Comparison of ENCODE assay signal across 11 cellular contexts in the genomic region with DNA sequence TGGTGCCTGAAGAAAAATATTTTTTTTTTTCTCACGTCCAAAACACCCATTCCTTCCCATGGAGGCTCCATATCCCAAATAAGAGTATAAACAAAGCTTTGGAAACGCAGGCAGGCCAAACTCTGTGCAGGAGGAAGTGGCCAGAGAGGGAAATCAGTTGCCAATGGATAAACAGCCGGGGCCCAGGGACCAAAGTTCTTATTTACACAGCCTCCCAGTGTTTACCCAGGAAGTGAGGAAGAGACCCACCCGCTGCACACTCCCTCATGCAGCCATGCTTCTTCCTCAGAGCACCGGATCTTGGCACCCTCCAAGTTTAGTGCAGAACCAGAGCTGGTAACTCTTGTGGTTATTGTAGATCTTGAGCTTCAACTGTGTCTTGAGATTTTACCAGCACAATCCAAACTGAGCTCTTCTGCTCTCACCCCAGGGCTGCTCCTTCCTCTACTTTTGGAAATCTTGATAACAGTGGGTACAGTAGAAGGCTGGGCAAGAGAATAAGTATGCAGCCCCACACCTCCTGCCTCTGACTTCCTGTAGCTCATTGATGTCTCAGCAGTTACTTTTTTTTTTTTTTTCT. TPM values are rescaled to one million over a fixed set of nuclear protein-coding genes. Genes with fewer than 3 reads are reported as not detected.
DNase-seq lines count a peak whose midpoint lies in the region; ATAC-seq and TF ChIP-seq lines count a peak whose summit lies in the region.
"Had no signal": no experiment of that assay in that cellular context is flagged by ENCODE, and none has a peak within 500 bp of the region (broad histone marks: within the 10 kb centered on the region; RNA-seq: fewer than 3 reads in every experiment).

No MANE protein-coding gene starts in this region.

- peak overlapping the region; percentile 91 for H3K27ac Mint-ChIP-seq in T-helper 2 cell treated with Interferon-gamma antibody and Interleukin-4, amounts not matched to agents 5 μg/mL and 100 μg/mL, for 36 hours

- WGBS in transverse colon (ENCODE audit: low coverage in 1 of 2), 2 donors = 29 to 37% methylated on average over 3 to 5 of the region's 5 CpGs

- H3K4me1 Mint-ChIP-seq in T-helper 2 cell treated with Interferon-gamma antibody and Interleukin-4, amounts not matched to agents 5 μg/mL and 100 μg/mL, for 36 hours (ENCODE audit: low read depth) = peaks cover 35% of the 10 kb centered on the region
- H3K4me1 Mint-ChIP-seq: nephron had no signal

- DNase-seq in Right ventricle myocardium superior (no peak), Right ventricle myocardium inferior (ENCODE audit: missing footprints) (no peak), transverse colon (peak; percentile 87), NCI-H82 treated with DMSO at 0.1 percent for 48 hours (lab: John Stamatoyannopoulos, UW; ENCODE audit: unreplicated experiment) (no peak), NCI-H2196 (lab: John Stamatoyannopoulos, UW; ENCODE audit: unreplicated experiment) (no peak)
- DNase-seq in T-helper 2 cell treated with Interferon-gamma antibody and Interleukin-4, amounts not matched to agents 5 μg/mL and 100 μg/mL, for 36 hours (ENCODE audit: low spot score) = no peak
- DNase-seq: C1 segment of cervical spinal cord, foreskin keratinocyte had no signal

- no peaks in the 10 kb centered on the region for H3K27me3 ChIP-seq in transverse colon
- H3K27me3 ChIP-seq: foreskin keratinocyte had no signal

- H3K36me3 Mint-ChIP-seq in T-helper 2 cell treated with Interferon-gamma antibody and Interleukin-4, amounts not matched to agents 5 μg/mL and 100 μg/mL, for 36 hours (ENCODE audit: low read depth) = peaks cover 43% of the 10 kb centered on the region

- H3K9me3 ChIP-seq in transverse colon = no peaks in the 10 kb centered on the region

- H3K4me1 ChIP-seq in transverse colon = peaks cover 11 to 50% (median 31%) of the 10 kb centered on the region in 4 donors
- H3K4me1 ChIP-seq: foreskin keratinocyte had no signal

- ATAC-seq in Right ventricle myocardium superior (ENCODE audit: poor library complexity) (peak; percentile 57), Right ventricle myocardium inferior (no peak), esophagus mucosa (peak; percentile 34), GM18502 (IDR thresholded peaks at IDR 0.05; ENCODE audit: poor library complexity, unreplicated experiment) (no peak)
- ATAC-seq: foreskin keratinocyte had no signal

- H3K27ac ChIP-seq in transverse colon = peak overlapping the region; percentile 86 to 88 (median 86)
- H3K27ac ChIP-seq: foreskin keratinocyte had no signal

- peak overlapping the region in 1 of 4 donors; percentile 20 for H3K4me3 ChIP-seq in transverse colon

- no peak for TF ChIP-seq POLR2A in transverse colon (IDR thresholded peaks at IDR 0.05)

- H3K4me3 Mint-ChIP-seq in T-helper 2 cell treated with Interferon-gamma antibody and Interleukin-4, amounts not matched to agents 5 μg/mL and 100 μg/mL, for 36 hours = peak overlapping the region; percentile 75
- H3K4me3 Mint-ChIP-seq: nephron had no signal

- no peaks in the 10 kb centered on the region for H3K27me3 Mint-ChIP-seq in T-helper 2 cell treated with Interferon-gamma antibody and Interleukin-4, amounts not matched to agents 5 μg/mL and 100 μg/mL, for 36 hours (ENCODE audit: low read depth)

- intact Hi-C loops in Right ventricle myocardium superior (cut with DNase I) (no loop called here), Right ventricle myocardium inferior (cut with DNase I) (no loop called here), transverse colon (cut with DNase I; ENCODE audit: low total_unique reads) (no loop called here)

- in situ Hi-C loops in transverse colon (cut with MboI; ENCODE audit: low pct_ligation_motif_present in 1 of 4, low pct_unique_long_range_greater_than_20kb in 1 of 4, low sequenced_read_pairs in 3 of 4) = no loop called here

- H3K36me3 ChIP-seq in transverse colon = peaks cover 0 to 46% (median 15%) of the 10 kb centered on the region in 4 donors

- TF ChIP-seq EP300 in transverse colon (IDR thresholded peaks at IDR 0.05; ENCODE audit: low read depth) = peak; percentile 54

- H3K9me3 Mint-ChIP-seq in T-helper 2 cell treated with Interferon-gamma antibody and Interleukin-4, amounts not matched to agents 5 μg/mL and 100 μg/mL, for 36 hours = no peaks in the 10 kb centered on the region
- H3K9me3 Mint-ChIP-seq: nephron had no signal

- TF ChIP-seq CTCF in transverse colon (IDR thresholded peaks at IDR 0.05) = no peak

RNA-seq across cellular contexts. Expression of gene MARCKSL1, which starts 14.2 kb away (rescaled TPM):
- 16.1 TPM for total RNA-seq in Right ventricle myocardium superior
- 28.5 TPM for total RNA-seq in Right ventricle myocardium inferior
- total RNA-seq in esophagus mucosa = 10.8 TPM
- 10 to 100 TPM; 40.0 to 62.8 (median 53.0) TPM for total RNA-seq in transverse colon

RNA-seq across cellular contexts. Expression of gene HDAC1, which starts 29.9 kb away (rescaled TPM):
- total RNA-seq in Right ventricle myocardium superior (41.0 TPM), Right ventricle myocardium inferior (40.6 TPM), esophagus mucosa (108 TPM), transverse colon (100 to 1,000 TPM in 3 of 4 donors, 10 to 100 TPM in 1; 85.2 to 218 (median 174) TPM)

RNA-seq across cellular contexts. Expression of gene FAM229A, which starts 40.5 kb away (rescaled TPM):
- total RNA-seq in Right ventricle myocardium superior (1.7 TPM), Right ventricle myocardium inferior (2.4 TPM), esophagus mucosa (2.3 TPM), transverse colon (10 to 100 TPM; 12.1 to 59.1 (median 21.1) TPM)

RNA-seq across cellular contexts. Expression of gene TSSK3, which starts 40.5 kb away (rescaled TPM):
- 1.0 TPM for total RNA-seq in Right ventricle myocardium superior
- 1.2 TPM for total RNA-seq in Right ventricle myocardium inferior
- total RNA-seq in esophagus mucosa = 0.52 TPM
- 1 to 10 TPM in 2 of 4 donors, not detected in 2; 1.3 to 1.4 TPM for total RNA-seq in transverse colon
- total RNA-seq: foreskin keratinocyte had no signal

Comparison
In these comparisons a context has a peak if more than half of its experiments do, and no peak if none do; other contexts are left out.
1. ATAC-seq: peak in Right ventricle myocardium superior (single experiment) and esophagus mucosa (single experiment); none in Right ventricle myocardium inferior (single experiment) and GM18502 (single experiment).